1 cellular context compared by ENCODE assay signal in the genomic region with DNA sequence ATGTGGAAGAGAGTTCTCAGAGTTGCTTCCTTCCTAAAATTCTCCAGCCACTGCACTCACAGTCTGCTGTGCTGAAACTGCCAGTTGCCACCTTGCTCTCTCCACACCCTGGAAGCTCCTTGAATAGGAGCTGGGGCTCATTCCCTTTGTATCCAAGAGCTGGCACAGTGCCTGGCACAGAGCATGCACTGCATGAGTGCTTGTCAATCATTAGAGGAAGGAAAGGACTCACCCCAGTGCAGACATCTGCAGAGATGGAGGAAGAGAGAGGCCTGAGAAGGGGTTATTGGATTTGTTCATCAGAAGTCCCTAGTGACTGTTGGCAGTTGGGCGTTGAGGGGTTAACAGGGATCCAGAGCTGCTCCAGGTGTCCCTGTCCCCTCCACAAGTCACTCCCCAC.
TF ChIP-seq lines count a peak whose summit lies in the region.

No MANE protein-coding gene starts in this region.

TF ChIP-seq in IMR-90, 13 proteins besides CTCF, POLR2A, EP300 and RAD21:
- TF ChIP-seq, protein P1, sequence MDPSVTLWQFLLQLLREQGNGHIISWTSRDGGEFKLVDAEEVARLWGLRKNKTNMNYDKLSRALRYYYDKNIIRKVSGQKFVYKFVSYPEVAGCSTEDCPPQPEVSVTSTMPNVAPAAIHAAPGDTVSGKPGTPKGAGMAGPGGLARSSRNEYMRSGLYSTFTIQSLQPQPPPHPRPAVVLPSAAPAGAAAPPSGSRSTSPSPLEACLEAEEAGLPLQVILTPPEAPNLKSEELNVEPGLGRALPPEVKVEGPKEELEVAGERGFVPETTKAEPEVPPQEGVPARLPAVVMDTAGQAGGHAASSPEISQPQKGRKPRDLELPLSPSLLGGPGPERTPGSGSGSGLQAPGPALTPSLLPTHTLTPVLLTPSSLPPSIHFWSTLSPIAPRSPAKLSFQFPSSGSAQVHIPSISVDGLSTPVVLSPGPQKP (IDR thresholded peaks at IDR 0.05; ENCODE audit: borderline replicate concordance, low read depth, low read length) = no peak
- no peak for TF ChIP-seq CEBPB (IDR thresholded peaks at IDR 0.05; ENCODE audit: low read depth, low read length)
- no peak for TF ChIP-seq FOS (IDR thresholded peaks at IDR 0.05; ENCODE audit: low read depth, low read length)
- no peak for TF ChIP-seq RFX5 (IDR thresholded peaks at IDR 0.05; ENCODE audit: low read depth, low read length)
- no peak for TF ChIP-seq SMC3 (IDR thresholded peaks at IDR 0.05; ENCODE audit: low read depth, low read length)
TF ChIP-seq in IMR-90: peak in this region for 0.
